Comparison of ENCODE assay signal across 18 cellular contexts in the genomic region with DNA sequence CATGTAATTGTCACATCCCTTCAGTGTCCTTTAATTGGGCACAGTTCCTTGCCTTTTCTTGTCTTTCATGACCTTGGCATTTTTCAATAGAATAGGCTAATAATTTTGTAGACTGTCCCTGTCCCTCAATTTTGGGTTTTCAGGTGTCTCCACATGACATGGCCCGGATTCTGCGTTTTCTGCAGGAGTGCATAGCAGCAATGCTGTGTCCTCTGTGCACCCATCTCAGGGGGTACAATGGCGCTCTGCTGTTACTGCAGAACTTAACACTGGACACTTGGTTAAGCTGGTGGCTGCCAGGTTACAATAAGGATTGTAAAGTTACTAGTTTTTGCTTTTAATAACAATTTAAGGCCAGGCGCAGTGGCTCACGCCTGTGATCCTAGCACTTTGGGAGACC. TPM values are rescaled to one million over a fixed set of nuclear protein-coding genes. Genes with fewer than 3 reads are reported as not detected.
DNase-seq lines count a peak whose midpoint lies in the region; ATAC-seq and TF ChIP-seq lines count a peak whose summit lies in the region.
"Had no signal": no experiment of that assay in that cellular context is flagged by ENCODE, and none has a peak within 500 bp of the region (broad histone marks: within the 10 kb centered on the region; RNA-seq: fewer than 3 reads in every experiment).

No MANE protein-coding gene starts in this region.

- TF ChIP-seq CTCF in right atrium auricular region (IDR thresholded peaks at IDR 0.05) (no peak), progenitor cell of endocrine pancreas (IDR thresholded peaks at IDR 0.05; ENCODE audit: unreplicated experiment) (no peak), upper lobe of right lung (IDR thresholded peaks at IDR 0.05) (no peak)

- no peak for ATAC-seq in effector memory CD8-positive, alpha-beta T cell (replicated peaks)
- ATAC-seq in upper lobe of right lung: no peak
- ATAC-seq: Right ventricle myocardium inferior had no signal

- intact Hi-C loops in cardiac septum (cut with DNase I) (no loop called here), upper lobe of right lung (cut with DNase I) (no loop called here)
- intact Hi-C loops in activated T-helper 2 cell treated with anti-CD3 and anti-CD28 coated beads, Interferon-gamma antibody, Interleukin-2, Interleukin-4, amounts not matched to agents 10 μg/mL and 5 μg/mL and 100 μg/mL, durations not matched to agents 14 hours and 24 hours and 36 hours (cut with micrococcal nuclease): no loop called here

- no peaks in the 10 kb centered on the region for H3K27me3 ChIP-seq in right atrium auricular region
- H3K27me3 ChIP-seq in upper lobe of right lung: no peaks in the 10 kb centered on the region
- H3K27me3 ChIP-seq: BLaER1 treated with 17β-estradiol and CSF1 and Interleukin-3, amounts not matched to agents 10 nM and 100 nM; SJCRH30 had no signal

- H3K4me1 ChIP-seq in right atrium auricular region (no peaks in the 10 kb centered on the region), upper lobe of right lung (no peaks in the 10 kb centered on the region)
- H3K4me1 ChIP-seq: SJCRH30 had no signal

- H3K27me3 Mint-ChIP-seq in effector memory CD8-positive, alpha-beta T cell: no peaks in the 10 kb centered on the region
- peaks cover 21% of the 10 kb centered on the region for H3K27me3 Mint-ChIP-seq in progenitor cell of endocrine pancreas
- no peaks in the 10 kb centered on the region for H3K27me3 Mint-ChIP-seq in activated naive CD8-positive, alpha-beta T cell treated with anti-CD3 and anti-CD28 coated beads for 36 hours
- no peaks in the 10 kb centered on the region for H3K27me3 Mint-ChIP-seq in activated T-helper 2 cell treated with anti-CD3 and anti-CD28 coated beads, Interferon-gamma antibody, Interleukin-2, Interleukin-4, amounts not matched to agents 10 μg/mL and 5 μg/mL and 100 μg/mL, durations not matched to agents 14 hours and 24 hours and 36 hours (ENCODE audit: low read depth)
- H3K27me3 Mint-ChIP-seq: CD4-positive, alpha-beta T cell had no signal

- H3K27ac ChIP-seq in right atrium auricular region: no peak overlapping the region
- no peak overlapping the region for H3K27ac ChIP-seq in upper lobe of right lung
- H3K27ac ChIP-seq: BLaER1 treated with 17β-estradiol and CSF1 and Interleukin-3, amounts not matched to agents 10 nM and 100 nM; PC-9; SJCRH30 had no signal

- DNase-seq in cardiac septum (ENCODE audit: low spot score): peak; percentile 53
- no peak for DNase-seq in right atrium auricular region (ENCODE audit: low spot score)
- no peak for DNase-seq in effector memory CD8-positive, alpha-beta T cell
- no peak for DNase-seq in progenitor cell of endocrine pancreas (ENCODE audit: low spot score, unreplicated experiment)
- DNase-seq in upper lobe of right lung: peak; percentile 1
- DNase-seq in activated effector memory CD4-positive, alpha-beta T cell treated with anti-CD3 and anti-CD28 coated beads, Interleukin-2, amount 50 U/mL, for 16 hours: no peak
- DNase-seq in activated naive CD8-positive, alpha-beta T cell treated with anti-CD3 and anti-CD28 coated beads for 36 hours: no peak
- no peak for DNase-seq in activated T-helper 2 cell treated with anti-CD3 and anti-CD28 coated beads, Interferon-gamma antibody, Interleukin-2, Interleukin-4, amounts not matched to agents 10 μg/mL and 5 μg/mL and 100 μg/mL, durations not matched to agents 14 hours and 24 hours and 36 hours (ENCODE audit: low spot score)
- DNase-seq: CD4-positive, alpha-beta T cell; NCI-H1092 treated with DMSO at 0.1 percent for 48 hours; NCI-H1436; NCI-H187 treated with DMSO at 0.1 percent for 48 hours; NCI-H524; NCI-H748 treated with DMSO at 0.1 percent for 48 hours; PC-9; SJCRH30 had no signal

- H3K4me3 ChIP-seq in right atrium auricular region (no peak overlapping the region), upper lobe of right lung (no peak overlapping the region)
- H3K4me3 ChIP-seq: BLaER1 treated with 17β-estradiol and CSF1 and Interleukin-3, amounts not matched to agents 10 nM and 100 nM; PC-9; SJCRH30 had no signal

- peaks cover 71 to 75% of the 10 kb centered on the region in 2 donors for H3K4me1 Mint-ChIP-seq in effector memory CD8-positive, alpha-beta T cell (ENCODE audit: low read depth in 2 of 2)
- H3K4me1 Mint-ChIP-seq in progenitor cell of endocrine pancreas (ENCODE audit: low read depth): peaks cover 4% of the 10 kb centered on the region
- H3K4me1 Mint-ChIP-seq in activated naive CD8-positive, alpha-beta T cell treated with anti-CD3 and anti-CD28 coated beads for 36 hours: peaks cover 52% of the 10 kb centered on the region
- peaks cover 37% of the 10 kb centered on the region for H3K4me1 Mint-ChIP-seq in activated T-helper 2 cell treated with anti-CD3 and anti-CD28 coated beads, Interferon-gamma antibody, Interleukin-2, Interleukin-4, amounts not matched to agents 10 μg/mL and 5 μg/mL and 100 μg/mL, durations not matched to agents 14 hours and 24 hours and 36 hours (ENCODE audit: low read depth)

- no peak overlapping the region for H3K4me3 Mint-ChIP-seq in effector memory CD8-positive, alpha-beta T cell
- H3K4me3 Mint-ChIP-seq in progenitor cell of endocrine pancreas (ENCODE audit: low read depth): no peak overlapping the region
- H3K4me3 Mint-ChIP-seq in activated naive CD8-positive, alpha-beta T cell treated with anti-CD3 and anti-CD28 coated beads for 36 hours: no peak overlapping the region
- H3K4me3 Mint-ChIP-seq in activated T-helper 2 cell treated with anti-CD3 and anti-CD28 coated beads, Interferon-gamma antibody, Interleukin-2, Interleukin-4, amounts not matched to agents 10 μg/mL and 5 μg/mL and 100 μg/mL, durations not matched to agents 14 hours and 24 hours and 36 hours (ENCODE audit: low read depth): no peak overlapping the region
- H3K4me3 Mint-ChIP-seq: CD4-positive, alpha-beta T cell had no signal

- H3K36me3 ChIP-seq in right atrium auricular region (no peaks in the 10 kb centered on the region), upper lobe of right lung (no peaks in the 10 kb centered on the region)
- H3K36me3 ChIP-seq: SJCRH30 had no signal

- no peaks in the 10 kb centered on the region for H3K9me3 ChIP-seq in right atrium auricular region
- H3K9me3 ChIP-seq in upper lobe of right lung: no peaks in the 10 kb centered on the region
- H3K9me3 ChIP-seq: BLaER1 treated with 17β-estradiol and CSF1 and Interleukin-3, amounts not matched to agents 10 nM and 100 nM; SJCRH30 had no signal

- peak overlapping the region; percentile 72 to 93 for H3K27ac Mint-ChIP-seq in effector memory CD8-positive, alpha-beta T cell
- H3K27ac Mint-ChIP-seq in progenitor cell of endocrine pancreas: peak overlapping the region; percentile 69
- H3K27ac Mint-ChIP-seq in activated naive CD8-positive, alpha-beta T cell treated with anti-CD3 and anti-CD28 coated beads for 36 hours: no peak overlapping the region
- H3K27ac Mint-ChIP-seq in activated T-helper 2 cell treated with anti-CD3 and anti-CD28 coated beads, Interferon-gamma antibody, Interleukin-2, Interleukin-4, amounts not matched to agents 10 μg/mL and 5 μg/mL and 100 μg/mL, durations not matched to agents 14 hours and 24 hours and 36 hours: no peak overlapping the region
- H3K27ac Mint-ChIP-seq: CD4-positive, alpha-beta T cell had no signal

- no peaks in the 10 kb centered on the region for H3K9me3 Mint-ChIP-seq in effector memory CD8-positive, alpha-beta T cell
- no peaks in the 10 kb centered on the region for H3K9me3 Mint-ChIP-seq in progenitor cell of endocrine pancreas (ENCODE audit: low read depth)
- no peaks in the 10 kb centered on the region for H3K9me3 Mint-ChIP-seq in activated naive CD8-positive, alpha-beta T cell treated with anti-CD3 and anti-CD28 coated beads for 36 hours
- H3K9me3 Mint-ChIP-seq in activated T-helper 2 cell treated with anti-CD3 and anti-CD28 coated beads, Interferon-gamma antibody, Interleukin-2, Interleukin-4, amounts not matched to agents 10 μg/mL and 5 μg/mL and 100 μg/mL, durations not matched to agents 14 hours and 24 hours and 36 hours: no peaks in the 10 kb centered on the region
- H3K9me3 Mint-ChIP-seq: CD4-positive, alpha-beta T cell had no signal

- H3K36me3 Mint-ChIP-seq in effector memory CD8-positive, alpha-beta T cell (ENCODE audit: insufficient read depth): peaks cover 42% of the 10 kb centered on the region
- no peaks in the 10 kb centered on the region for H3K36me3 Mint-ChIP-seq in progenitor cell of endocrine pancreas (ENCODE audit: insufficient read depth)
- peaks cover 2% of the 10 kb centered on the region for H3K36me3 Mint-ChIP-seq in activated naive CD8-positive, alpha-beta T cell treated with anti-CD3 and anti-CD28 coated beads for 36 hours
- H3K36me3 Mint-ChIP-seq in activated T-helper 2 cell treated with anti-CD3 and anti-CD28 coated beads, Interferon-gamma antibody, Interleukin-2, Interleukin-4, amounts not matched to agents 10 μg/mL and 5 μg/mL and 100 μg/mL, durations not matched to agents 14 hours and 24 hours and 36 hours (ENCODE audit: low read depth): peaks cover 8% of the 10 kb centered on the region

RNA-seq across cellular contexts. Expression of a gene that starts 51.3 kb away (rescaled TPM):
- total RNA-seq in cardiac septum (6.2 TPM), right atrium auricular region (1 to 10 TPM; 2.9 to 7.0 TPM), progenitor cell of endocrine pancreas (5.3 and 9.0 TPM in 2 replicates), upper lobe of right lung (33.3 TPM)
- 10 to 100 TPM; 38.7 to 41.8 TPM for total RNA-seq in activated naive CD8-positive, alpha-beta T cell treated with anti-CD3 and anti-CD28 coated beads for 36 hours
- 58.5 and 62.3 TPM in 2 replicates for total RNA-seq in activated T-helper 2 cell treated with anti-CD3 and anti-CD28 coated beads, Interferon-gamma antibody, Interleukin-2, Interleukin-4, amounts not matched to agents 10 μg/mL and 5 μg/mL and 100 μg/mL, durations not matched to agents 14 hours and 24 hours and 36 hours

Comparison
In these comparisons a context has a peak if more than half of its experiments do, and no peak if none do; other contexts are left out.
1. DNase-seq: peak in cardiac septum (single experiment) and upper lobe of right lung (single experiment); none in right atrium auricular region (single experiment), effector memory CD8-positive, alpha-beta T cell (0 of 3), progenitor cell of endocrine pancreas (single experiment), activated effector memory CD4-positive, alpha-beta T cell treated with anti-CD3 and anti-CD28 coated beads, Interleukin-2, amount 50 U/mL, for 16 hours (single experiment), activated naive CD8-positive, alpha-beta T cell treated with anti-CD3 and anti-CD28 coated beads for 36 hours (single experiment) and activated T-helper 2 cell treated with anti-CD3 and anti-CD28 coated beads, Interferon-gamma antibody, Interleukin-2, Interleukin-4, amounts not matched to agents 10 μg/mL and 5 μg/mL and 100 μg/mL, durations not matched to agents 14 hours and 24 hours and 36 hours (single experiment).
2. H3K27ac Mint-ChIP-seq: peak in effector memory CD8-positive, alpha-beta T cell (2 of 2) and progenitor cell of endocrine pancreas (single experiment); none in activated naive CD8-positive, alpha-beta T cell treated with anti-CD3 and anti-CD28 coated beads for 36 hours (single experiment) and activated T-helper 2 cell treated with anti-CD3 and anti-CD28 coated beads, Interferon-gamma antibody, Interleukin-2, Interleukin-4, amounts not matched to agents 10 μg/mL and 5 μg/mL and 100 μg/mL, durations not matched to agents 14 hours and 24 hours and 36 hours (single experiment).